In the genomic region with DNA sequence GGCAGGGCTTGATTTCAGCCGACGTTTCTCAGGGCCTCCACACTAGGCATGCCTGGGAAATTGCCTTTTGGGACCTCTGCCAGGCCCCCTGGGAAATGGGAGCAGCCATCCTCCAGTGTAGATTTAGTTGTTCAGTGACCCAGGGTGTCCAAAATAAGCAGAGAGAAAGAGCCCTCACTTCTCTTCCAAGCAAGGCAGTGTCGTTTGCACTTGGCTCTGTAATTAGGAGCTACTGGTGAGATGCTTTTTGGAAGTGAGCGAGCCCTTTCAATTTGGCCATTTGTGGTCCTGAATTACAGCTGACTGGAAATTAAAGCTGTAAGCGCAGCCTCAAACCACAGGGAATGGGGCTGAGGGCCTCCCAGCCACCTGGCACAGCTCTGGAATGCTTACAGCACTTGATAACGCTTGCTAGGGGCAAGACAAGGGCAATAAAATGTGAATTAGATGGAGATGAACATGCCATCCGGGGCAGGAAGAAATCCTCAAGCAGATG, we compare ENCODE assay signal across 15 cellular contexts.
DNase-seq lines count a peak whose midpoint lies in the region; ATAC-seq and TF ChIP-seq lines count a peak whose summit lies in the region.
"Had no signal": no experiment of that assay in that cellular context is flagged by ENCODE, and none has a peak within 500 bp of the region (broad histone marks: within the 10 kb centered on the region; RNA-seq: fewer than 3 reads in every experiment).

No MANE protein-coding gene starts in this region.

- no peaks in the 10 kb centered on the region for H3K9me3 ChIP-seq in HEK293 (ENCODE audit: control insufficient read depth, insufficient read depth, low read depth, low read length)
- no peaks in the 10 kb centered on the region for H3K9me3 ChIP-seq in esophagus muscularis mucosa
- H3K9me3 ChIP-seq: mucosa of descending colon had no signal

- no peak for TF ChIP-seq EP300 in esophagus muscularis mucosa (IDR thresholded peaks at IDR 0.05)

- H3K27ac ChIP-seq in HEK293 (ENCODE audit: extremely low read depth, low read depth, low read length) (no peak overlapping the region), esophagus muscularis mucosa (replicated peaks in 1 of 4) (peak overlapping the region; percentile 31 to 72 (median 62))
- H3K27ac ChIP-seq: RWPE1, skin epidermis had no signal

- ATAC-seq in GM21529 (IDR thresholded peaks at IDR 0.05; ENCODE audit: unreplicated experiment) (no peak), HG03520 (IDR thresholded peaks at IDR 0.05; ENCODE audit: unreplicated experiment) (no peak)
- ATAC-seq: HCT116, mucosa of descending colon had no signal

- no peaks in the 10 kb centered on the region for H3K27me3 ChIP-seq in esophagus muscularis mucosa

- WGBS in esophagus muscularis mucosa = 31% methylated on average over 7 of the region's 7 CpGs

- DNase-seq in NCI-H2171 treated with DMSO at 0.1 percent for 48 hours (lab: John Stamatoyannopoulos, UW) (peak; percentile 95), esophagus muscularis mucosa (ENCODE audit: extremely low spot score) (peak; percentile 92), retina (peak; percentile 31), dermis blood vessel endothelial cell (no peak)
- DNase-seq in stimulated activated naive CD4-positive, alpha-beta T cell (lab: John Stamatoyannopoulos, UW) = no peak
- DNase-seq: activated T-cell treated with anti-CD3 and anti-CD28 coated beads, Interleukin-2, amount 50 U/mL, for 24 hours; CD4-positive, CD25-positive, alpha-beta regulatory T cell; Kasumi-1; mucosa of descending colon had no signal

- H3K4me3 ChIP-seq in HEK293 (ENCODE audit: low read depth, low read length) = no peak overlapping the region
- H3K4me3 ChIP-seq in esophagus muscularis mucosa = no peak overlapping the region
- H3K4me3 ChIP-seq: mucosa of descending colon, skin epidermis had no signal

- H3K4me1 ChIP-seq in HEK293 (ENCODE audit: control insufficient read depth, insufficient read depth, low read length) (peaks cover 6% of the 10 kb centered on the region), esophagus muscularis mucosa (peaks cover 19 to 36% (median 33%) of the 10 kb centered on the region in 4 donors)

- TF ChIP-seq CTCF in HEK293 (tag by site-specific recombination; IDR thresholded peaks at IDR 0.05) = no peak
- no peak for TF ChIP-seq CTCF in esophagus muscularis mucosa (IDR thresholded peaks at IDR 0.05)

- intact Hi-C loops in esophagus muscularis mucosa (cut with DNase I) = loop anchor here (10.0 kb wide), 1 partner anchor 626 kb away; the partner anchor contains the start of gene FHL2

- H3K36me3 ChIP-seq in HEK293 (ENCODE audit: control insufficient read depth in 2 of 2, insufficient read depth in 1 of 2, low read length in 2 of 2) (no peaks in the 10 kb centered on the region), esophagus muscularis mucosa (no peaks in the 10 kb centered on the region)

- CTCF ChIA-PET in HEK293 (lab: Yijun Ruan, JAX) = interaction anchor here (0.7 kb wide), 1 partner anchor 252 kb away, joined by 3 read pairs; no protein-coding TSS in a partner anchor

- POLR2A ChIA-PET in HEK293 (lab: Yijun Ruan, JAX) = no interaction called here

- TF ChIP-seq POLR2A in esophagus muscularis mucosa (IDR thresholded peaks at IDR 0.05; ENCODE audit: low read depth) = no peak

TF ChIP-seq in HEK293, 187 proteins besides CTCF, POLR2A, EP300 and RAD21 (continues in another document):
- peak; percentile 38; the same call in 1 of the 2 replicates for TF ChIP-seq ZBTB20 (tag by site-specific recombination; IDR thresholded peaks at IDR 0.05)
- TF ChIP-seq, protein P1, sequence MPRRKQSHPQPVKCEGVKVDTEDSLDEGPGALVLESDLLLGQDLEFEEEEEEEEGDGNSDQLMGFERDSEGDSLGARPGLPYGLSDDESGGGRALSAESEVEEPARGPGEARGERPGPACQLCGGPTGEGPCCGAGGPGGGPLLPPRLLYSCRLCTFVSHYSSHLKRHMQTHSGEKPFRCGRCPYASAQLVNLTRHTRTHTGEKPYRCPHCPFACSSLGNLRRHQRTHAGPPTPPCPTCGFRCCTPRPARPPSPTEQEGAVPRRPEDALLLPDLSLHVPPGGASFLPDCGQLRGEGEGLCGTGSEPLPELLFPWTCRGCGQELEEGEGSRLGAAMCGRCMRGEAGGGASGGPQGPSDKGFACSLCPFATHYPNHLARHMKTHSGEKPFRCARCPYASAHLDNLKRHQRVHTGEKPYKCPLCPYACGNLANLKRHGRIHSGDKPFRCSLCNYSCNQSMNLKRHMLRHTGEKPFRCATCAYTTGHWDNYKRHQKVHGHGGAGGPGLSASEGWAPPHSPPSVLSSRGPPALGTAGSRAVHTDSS (tag by site-specific recombination; IDR thresholded peaks at IDR 0.05) = no peak
- no peak for TF ChIP-seq ZNF473 (tag by site-specific recombination; IDR thresholded peaks at IDR 0.05)
- no peak for TF ChIP-seq ZNF585B (tag by site-specific recombination; IDR thresholded peaks at IDR 0.05)
- TF ChIP-seq, protein P2, sequence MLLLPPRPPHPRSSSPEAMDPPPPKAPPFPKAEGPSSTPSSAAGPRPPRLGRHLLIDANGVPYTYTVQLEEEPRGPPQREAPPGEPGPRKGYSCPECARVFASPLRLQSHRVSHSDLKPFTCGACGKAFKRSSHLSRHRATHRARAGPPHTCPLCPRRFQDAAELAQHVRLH (tag by site-specific recombination; IDR thresholded peaks at IDR 0.05) = no peak
- no peak for TF ChIP-seq KLF10 (tag by site-specific recombination; IDR thresholded peaks at IDR 0.05)
- TF ChIP-seq, protein P3, sequence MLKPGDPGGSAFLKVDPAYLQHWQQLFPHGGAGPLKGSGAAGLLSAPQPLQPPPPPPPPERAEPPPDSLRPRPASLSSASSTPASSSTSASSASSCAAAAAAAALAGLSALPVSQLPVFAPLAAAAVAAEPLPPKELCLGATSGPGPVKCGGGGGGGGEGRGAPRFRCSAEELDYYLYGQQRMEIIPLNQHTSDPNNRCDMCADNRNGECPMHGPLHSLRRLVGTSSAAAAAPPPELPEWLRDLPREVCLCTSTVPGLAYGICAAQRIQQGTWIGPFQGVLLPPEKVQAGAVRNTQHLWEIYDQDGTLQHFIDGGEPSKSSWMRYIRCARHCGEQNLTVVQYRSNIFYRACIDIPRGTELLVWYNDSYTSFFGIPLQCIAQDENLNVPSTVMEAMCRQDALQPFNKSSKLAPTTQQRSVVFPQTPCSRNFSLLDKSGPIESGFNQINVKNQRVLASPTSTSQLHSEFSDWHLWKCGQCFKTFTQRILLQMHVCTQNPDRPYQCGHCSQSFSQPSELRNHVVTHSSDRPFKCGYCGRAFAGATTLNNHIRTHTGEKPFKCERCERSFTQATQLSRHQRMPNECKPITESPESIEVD (tag by site-specific recombination; IDR thresholded peaks at IDR 0.05) = no peak
- no peak for TF ChIP-seq ZNF23 (tag by site-specific recombination; IDR thresholded peaks at IDR 0.05; ENCODE audit: borderline replicate concordance)
- no peak for TF ChIP-seq HOXA7 (CRISPR knock-in tag; IDR thresholded peaks at IDR 0.05; ENCODE audit: borderline replicate concordance)
- TF ChIP-seq HOXD13 (CRISPR knock-in tag; IDR thresholded peaks at IDR 0.05; ENCODE audit: borderline replicate concordance) = 0 out of 2 replicates have a peak, but pooled peaks have one; percentile 36
- peak; percentile 79 for TF ChIP-seq ZXDB (tag by site-specific recombination; IDR thresholded peaks at IDR 0.05)
- TF ChIP-seq PRDM10 (tag by site-specific recombination; IDR thresholded peaks at IDR 0.05) = peak; percentile 83
- TF ChIP-seq ATF2 (tag by site-specific recombination; IDR thresholded peaks at IDR 0.05; ENCODE audit: low read depth) = no peak

Comparison
In these comparisons a context has a peak if more than half of its experiments do, and no peak if none do; other contexts are left out.
1. DNase-seq: peak in NCI-H2171 treated with DMSO at 0.1 percent for 48 hours (single experiment), esophagus muscularis mucosa (single experiment) and retina (single experiment); none in stimulated activated naive CD4-positive, alpha-beta T cell (0 of 6) and dermis blood vessel endothelial cell (single experiment).